ENCODE assay signal across 8 cellular contexts in the genomic region with DNA sequence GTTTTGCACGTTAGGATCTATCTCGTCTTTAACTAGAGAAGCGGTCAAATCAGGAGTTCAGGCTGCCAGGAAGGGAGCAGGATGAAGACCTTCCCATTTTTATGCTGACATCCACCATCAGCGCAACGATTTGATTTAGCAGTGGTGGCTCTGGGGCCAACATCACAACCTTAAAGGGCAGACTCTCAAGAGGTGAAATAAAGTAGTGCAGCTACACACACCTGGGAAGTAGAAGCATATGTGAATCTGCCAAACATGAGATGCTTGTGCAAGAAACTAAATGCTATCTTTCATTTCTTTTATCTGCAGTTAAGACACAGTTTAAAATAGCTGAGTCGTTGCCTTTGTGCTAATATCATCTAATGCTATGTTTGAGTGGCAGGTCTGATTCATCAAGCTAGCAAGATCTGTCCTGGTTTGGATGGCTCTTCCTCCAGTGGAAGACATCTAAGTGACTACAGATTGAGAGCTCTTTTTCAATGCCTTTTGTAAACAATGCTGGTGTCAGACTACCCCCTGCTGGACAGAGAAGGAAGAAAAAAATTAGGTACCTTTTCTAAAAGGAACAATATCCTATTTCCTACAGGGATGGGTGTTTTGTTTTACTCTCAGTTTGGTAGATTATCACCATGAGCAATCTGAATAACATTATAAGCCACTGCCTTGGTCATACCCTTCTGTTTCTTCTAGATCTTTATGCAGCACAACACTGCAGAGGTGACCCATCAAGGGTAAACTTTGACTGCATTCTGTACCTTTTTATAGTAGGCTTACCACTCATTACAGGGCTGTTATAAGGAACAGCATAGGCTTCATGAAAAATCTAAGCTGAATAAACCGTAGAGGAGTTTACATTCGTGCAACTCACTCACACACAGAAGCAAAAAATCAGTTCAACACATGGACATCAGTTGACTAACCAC.
DNase-seq lines count a peak whose midpoint lies in the region; ATAC-seq, FAIRE-seq and TF ChIP-seq lines count a peak whose summit lies in the region.

No MANE protein-coding gene starts in this region.

- H3K9ac ChIP-seq in parathyroid adenoma, result no peak overlapping the region

- H3K4me3 ChIP-seq in fibroblast of villous mesenchyme (ENCODE audit: low read depth, low read length) (no peak overlapping the region), parathyroid adenoma (ENCODE audit: low read depth, low read length) (no peak overlapping the region)

- H3K79me2 ChIP-seq in parathyroid adenoma, result no peaks in the 10 kb centered on the region

- H2AFZ ChIP-seq in parathyroid adenoma, result no peak overlapping the region

- TF ChIP-seq POLR2A in GM12891 (IDR thresholded peaks at IDR 0.05; ENCODE audit: low read depth, low read length), result no peak

- DNase-seq in AG09319 (ENCODE audit: extremely low read depth, low read depth) (no peak), GM12891 (ENCODE audit: insufficient read length, low spot score) (peak; percentile 15), NCI-H187 (lab: John Stamatoyannopoulos, UW) (peak; percentile 18 to 28), fibroblast of villous mesenchyme (ENCODE audit: low read depth) (peak; percentile 49), posterior vena cava (ENCODE audit: low spot score) (no peak)

- peak; percentile 71 for ATAC-seq in HG02798 (IDR thresholded peaks at IDR 0.05; ENCODE audit: poor library complexity, unreplicated experiment)

- no peaks in the 10 kb centered on the region for H3K27me3 ChIP-seq in parathyroid adenoma (ENCODE audit: control insufficient read depth, insufficient read depth, low read length)

- no peaks in the 10 kb centered on the region for H3K4me1 ChIP-seq in parathyroid adenoma

- H3K4me2 ChIP-seq in parathyroid adenoma (ENCODE audit: low read length), result no peak overlapping the region

- intact Hi-C loops in posterior vena cava (cut with DNase I), result loop anchor here in 1 of 2 donors (5.0 kb wide), 1 partner anchor 1622 kb away; no protein-coding TSS in a partner anchor

- peak; percentile 68 for TF ChIP-seq CTCF in AG09319 (IDR thresholded peaks at IDR 0.05; ENCODE audit: low read depth, low read length)
- TF ChIP-seq CTCF in fibroblast of villous mesenchyme (IDR thresholded peaks at IDR 0.05; ENCODE audit: insufficient read depth, low read depth, low read length), result peak; percentile 69
- TF ChIP-seq CTCF in parathyroid adenoma (IDR thresholded peaks at IDR 0.05), result peak; percentile 66

- FAIRE-seq in GM12891 (lab: Jason Lieb, UNC) (peak; percentile 51), TTC549 (lab: Jason Lieb, UNC) (peak; percentile 46)

- H3K9me3 ChIP-seq in parathyroid adenoma (ENCODE audit: control insufficient read depth, low read length), result no peaks in the 10 kb centered on the region

- no peak overlapping the region for H3K27ac ChIP-seq in parathyroid adenoma

- no peaks in the 10 kb centered on the region for H3K36me3 ChIP-seq in parathyroid adenoma (ENCODE audit: control insufficient read depth, insufficient read depth, low read length)

TF ChIP-seq in GM12891, 5 proteins besides CTCF, POLR2A, EP300 and RAD21:
- TF ChIP-seq SPI1 (IDR thresholded peaks at IDR 0.05; ENCODE audit: low read depth, low read length), result no peak

Comparison
In these comparisons a context has a peak if more than half of its experiments do, and no peak if none do; other contexts are left out.
1. DNase-seq: peak in GM12891 (single experiment), NCI-H187 (2 of 2) and fibroblast of villous mesenchyme (single experiment); none in AG09319 (single experiment) and posterior vena cava (single experiment).
2. Peak in every context shown above with its lines, with median percentiles within 50 percentile points of each other: CTCF ChIP-seq.